In genomic region chr19:2488405-2488941, GRCh38 we compare ENCODE assay signal across 1 cellular context.
TF ChIP-seq lines count a peak whose summit lies in the region.

No MANE protein-coding gene starts in this region.

TF ChIP-seq in IMR-90, 13 proteins besides CTCF, POLR2A, EP300 and RAD21:
- TF ChIP-seq RCOR1 (IDR thresholded peaks at IDR 0.05; ENCODE audit: insufficient replicate concordance, low read length) (no peak), CHD1 (IDR thresholded peaks at IDR 0.05; ENCODE audit: low read depth, low read length) (no peak)
TF ChIP-seq in IMR-90: peak in this region for 0.
